In genomic region chr5:370959-371810, GRCh38 we compare ENCODE assay signal across 9 cellular contexts. TPM values are rescaled to one million over a fixed set of nuclear protein-coding genes. Genes with fewer than 3 reads are reported as not detected.
A peak's percentile ranks its signal among the peaks of the same experiment; 100 is the strongest.
DNase-seq lines count a peak whose midpoint lies in the region; ATAC-seq and TF ChIP-seq lines count a peak whose summit lies in the region.
"Had no signal": no experiment of that assay in that cellular context is flagged by ENCODE, and none has a peak within 500 bp of the region (broad histone marks: within the 10 kb centered on the region; RNA-seq: fewer than 3 reads in every experiment).

No MANE protein-coding gene starts in this region.

- no peaks in the 10 kb centered on the region for H3K36me3 Mint-ChIP-seq in activated B cell treated with CpG ODN at 0.5 μM for 24 hours (ENCODE audit: low read depth)

- H3K9ac ChIP-seq in BLaER1 = no peak overlapping the region

- H3K4me2 ChIP-seq in BLaER1 = peak overlapping the region; percentile 96

- H3K27me3 Mint-ChIP-seq in activated B cell treated with CpG ODN at 0.5 μM for 24 hours = peaks cover 17% of the 10 kb centered on the region

- intact Hi-C loops in activated B cell treated with CpG ODN at 0.5 μM for 24 hours (cut with micrococcal nuclease) = no loop called here

- no peak for TF ChIP-seq POLR2A in gastroesophageal sphincter (IDR thresholded peaks at IDR 0.05)

- DNase-seq in GM12865 (ENCODE audit: low read depth) = no peak
- no peak for DNase-seq in activated B cell treated with CpG ODN at 0.5 μM for 24 hours
- DNase-seq in mesenteric fat pad (ENCODE audit: low spot score) = peak; percentile 82
- no peak for DNase-seq in caudate nucleus (lab: John Stamatoyannopoulos, UW)
- DNase-seq: stimulated activated CD4-positive, alpha-beta T cell treated with anti-CD3 and anti-CD28 coated beads, Interleukin-12 subunit alpha, Interleukin-12 subunit beta, amount 100 ng/mL, for 4 hours had no signal

- no peak for ATAC-seq in activated B cell treated with CpG ODN at 0.5 μM for 24 hours (ENCODE audit: low read depth)
- no peak for ATAC-seq in HG03442 (IDR thresholded peaks at IDR 0.05; ENCODE audit: unreplicated experiment)
- no peak for ATAC-seq in gastroesophageal sphincter

- peaks cover 32% of the 10 kb centered on the region for H3K27me3 ChIP-seq in BLaER1
- peaks cover 32% of the 10 kb centered on the region for H3K27me3 ChIP-seq in gastroesophageal sphincter

- H3K4me1 ChIP-seq in BLaER1 (peaks cover 97% of the 10 kb centered on the region), gastroesophageal sphincter (peaks cover 0 to 16% (median 5%) of the 10 kb centered on the region in 3 donors)

- CTCF ChIA-PET in activated B cell treated with CpG ODN at 0.5 μM for 24 hours (lab: Charles Lee) = no interaction called here

- H3K4me1 Mint-ChIP-seq in activated B cell treated with CpG ODN at 0.5 μM for 24 hours = peaks cover 30% of the 10 kb centered on the region

- H3K27ac Mint-ChIP-seq in activated B cell treated with CpG ODN at 0.5 μM for 24 hours = peak overlapping the region; percentile 41

- H3K9me3 ChIP-seq in BLaER1 (peaks cover 9% of the 10 kb centered on the region), gastroesophageal sphincter (peaks cover 0 to 6% (median 0%) of the 10 kb centered on the region in 3 donors)

- H3K27ac ChIP-seq in BLaER1 (no peak overlapping the region), gastroesophageal sphincter (no peak overlapping the region), caudate nucleus (ENCODE audit: low read depth, low read length) (no peak overlapping the region)
- H3K27ac ChIP-seq: cardiac muscle cell had no signal

- peaks cover 9% of the 10 kb centered on the region; the same call in 1 of the 2 replicates for H4K20me1 ChIP-seq in BLaER1

- no peak for TF ChIP-seq EP300 in gastroesophageal sphincter (IDR thresholded peaks at IDR 0.05)

- 90 to 100% methylated on average over 1 to 2 of the region's 19 CpGs for WGBS in gastroesophageal sphincter (ENCODE audit: low coverage in 1 of 2), 2 donors

- no peak overlapping the region; the same call in 1 of the 2 replicates for H3K4me3 ChIP-seq in BLaER1
- H3K4me3 ChIP-seq in GM12865 (ENCODE audit: low read depth, low read length) = peak overlapping the region; percentile 70
- no peak overlapping the region for H3K4me3 ChIP-seq in gastroesophageal sphincter
- H3K4me3 ChIP-seq: cardiac muscle cell had no signal

- H3K4me3 Mint-ChIP-seq in activated B cell treated with CpG ODN at 0.5 μM for 24 hours = no peak overlapping the region

- POLR2A ChIA-PET in activated B cell treated with CpG ODN at 0.5 μM for 24 hours (lab: Charles Lee) = interaction anchor here (1.1 to 1.5 kb wide), 2 partner anchors 29 to 53 kb away, joined by 3 to 4 read pairs; no protein-coding TSS in a partner anchor

- TF ChIP-seq CTCF in GM12865 (IDR thresholded peaks at IDR 0.05; ENCODE audit: insufficient read depth, low read depth, low read length, missing control alignments) (no peak), activated B cell treated with CpG ODN at 0.5 μM for 24 hours (IDR thresholded peaks at IDR 0.05) (no peak), gastroesophageal sphincter (IDR thresholded peaks at IDR 0.05) (no peak)

- H3K9me3 Mint-ChIP-seq in activated B cell treated with CpG ODN at 0.5 μM for 24 hours = peaks cover 1% of the 10 kb centered on the region

- no peaks in the 10 kb centered on the region for H3K36me3 ChIP-seq in BLaER1
- H3K36me3 ChIP-seq in gastroesophageal sphincter = no peaks in the 10 kb centered on the region
- H3K36me3 ChIP-seq: cardiac muscle cell had no signal

RNA-seq across cellular contexts. Expression of gene AHRR, which starts 49.7 kb away (rescaled TPM):
- total RNA-seq in activated B cell treated with CpG ODN at 0.5 μM for 24 hours = 5.1 and 6.1 TPM in 2 replicates
- 4.5 TPM for total RNA-seq in mesenteric fat pad
- total RNA-seq in gastroesophageal sphincter = 1 to 10 TPM in 1 of 4 donors, under 1 TPM in 3; 0.15 to 1.7 (median 0.45) TPM
